In the genomic region with DNA sequence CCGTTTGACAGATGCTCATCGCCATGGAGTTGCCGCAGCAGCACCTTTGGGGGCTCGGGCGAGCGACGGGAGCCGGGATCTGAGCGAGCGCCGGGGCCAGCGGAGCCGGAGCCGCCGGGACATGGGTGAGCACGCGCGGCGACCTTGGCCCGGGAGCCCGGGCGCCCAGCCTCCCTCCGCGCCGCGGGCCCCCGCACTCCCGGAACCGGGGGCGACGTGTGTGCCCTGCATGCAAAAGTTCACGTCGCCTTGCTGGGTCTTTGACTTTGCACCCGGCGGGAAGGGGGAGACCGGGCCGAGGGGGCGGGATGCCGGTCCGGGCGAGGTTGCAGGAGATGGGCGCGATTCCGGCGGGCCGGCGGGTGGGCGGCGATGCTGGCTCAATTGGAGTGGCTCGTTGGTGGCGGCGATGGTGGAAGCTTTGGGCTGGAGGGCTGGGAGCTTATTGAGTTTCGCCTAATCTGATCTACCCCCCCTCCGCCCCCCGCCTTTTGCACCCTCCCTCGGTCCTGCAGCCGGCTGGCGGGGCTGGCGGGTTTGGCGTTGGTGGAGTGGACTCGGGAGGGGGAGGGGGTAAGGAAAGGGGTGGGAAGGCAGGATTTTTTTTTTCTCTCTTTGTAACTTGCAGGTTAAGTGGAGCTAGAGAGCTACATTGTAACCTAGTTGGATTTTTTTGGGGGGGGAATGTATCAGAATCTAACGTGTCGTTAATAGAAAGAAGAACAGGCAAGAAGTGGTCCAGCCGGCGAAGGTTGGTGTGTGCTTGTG, we compare ENCODE assay signal across 8 cellular contexts. TPM values are rescaled to one million over a fixed set of nuclear protein-coding genes. Genes with fewer than 3 reads are reported as not detected.
A peak's percentile ranks its signal among the peaks of the same experiment; 100 is the strongest.
DNase-seq lines count a peak whose midpoint lies in the region; ATAC-seq and TF ChIP-seq lines count a peak whose summit lies in the region.

A gene (plus strand): TSS at position 618 of the 768 bp plus-strand sequence. CDS start 20,459 bp downstream, outside the sequence.

- POLR2A ChIA-PET in AG04450 (lab: Yijun Ruan, JAX) = no interaction called here
- POLR2A ChIA-PET in WTC11 (lab: Charles Lee) = interaction anchor here (0.6 kb wide), 1 partner anchor 22 kb away, joined by 3 read pairs; no protein-coding TSS in a partner anchor

- ATAC-seq in GM18867 (IDR thresholded peaks at IDR 0.05; ENCODE audit: unreplicated experiment) (peak; percentile 31), WTC11 (peak; percentile 5), HG03469 (IDR thresholded peaks at IDR 0.05; ENCODE audit: unreplicated experiment) (no peak)

- H3K36me3 Mint-ChIP-seq in WTC11 = no peaks in the 10 kb centered on the region

- no peak for DNase-seq in AG04450 (ENCODE audit: low read depth, low spot score)
- peak; percentile 49 for DNase-seq in NCI-H1417 treated with DMSO at 0.1 percent for 48 hours (lab: John Stamatoyannopoulos, UW)
- DNase-seq in WTC11 (ENCODE audit: low spot score) = peak; percentile 60
- DNase-seq in lung microvascular endothelial cell (ENCODE audit: low read depth in 2 of 2) = peak; percentile 51 to 53
- peak; percentile 33 to 35 for DNase-seq in stimulated activated CD8-positive, alpha-beta memory T cell treated with anti-CD3 and anti-CD28 coated beads, Interleukin-2, amount 100 ng/mL, for 48 hours (ENCODE audit: low read depth in 2 of 2)

- H3K4me3 ChIP-seq in AG04450 (ENCODE audit: low read depth, low read length) (peak within 1 kb of the TSS; percentile 66), endocrine pancreas (ENCODE audit: control insufficient read depth, insufficient read depth, low read length) (peak within 1 kb of the TSS; percentile 97)

- no peaks in the 10 kb centered on the region for H3K36me3 ChIP-seq in endocrine pancreas (ENCODE audit: control insufficient read depth, insufficient read depth, low read length)

- H3K9me3 ChIP-seq in AG04450 (ENCODE audit: control insufficient read depth, insufficient read depth, low read length) = no peaks in the 10 kb centered on the region; the same call in 1 of the 2 replicates
- no peaks in the 10 kb centered on the region for H3K9me3 ChIP-seq in endocrine pancreas (ENCODE audit: control insufficient read depth, low read length)

- H3K27ac ChIP-seq in AG04450 (ENCODE audit: low read depth, low read length) = no peak within 1 kb of the TSS

- H3K27ac Mint-ChIP-seq in WTC11 = 0 out of 2 replicates have a peak within 1 kb of the TSS, but pooled peaks have one; percentile 57

- peak within 1 kb of the TSS; percentile 60 for H3K9ac ChIP-seq in endocrine pancreas (ENCODE audit: control insufficient read depth, insufficient read depth, low read length)

- CTCF ChIA-PET in AG04450 (lab: Charles Lee) (interaction anchor here (0.7 to 1.2 kb wide), 4 partner anchors 41 to 705 kb away, joined by 3 to 4 read pairs (median 3); no protein-coding TSS in a partner anchor), WTC11 (lab: Charles Lee) (no interaction called here)

- no peak for TF ChIP-seq CTCF in AG04450 (IDR thresholded peaks at IDR 0.05; ENCODE audit: low read depth, low read length)
- no peak for TF ChIP-seq CTCF in WTC11 (IDR thresholded peaks at IDR 0.05)

- peaks cover 9% of the 10 kb centered on the region for H3K4me1 Mint-ChIP-seq in WTC11

- H3K9me3 Mint-ChIP-seq in WTC11 = no peaks in the 10 kb centered on the region

- no peak within 1 kb of the TSS; the same call in 1 of the 2 replicates for H3K4me3 Mint-ChIP-seq in WTC11

- H3K4me1 ChIP-seq in endocrine pancreas (ENCODE audit: control insufficient read depth, insufficient read depth, low read length) = no peaks in the 10 kb centered on the region

- H3K27me3 Mint-ChIP-seq in WTC11 (ENCODE audit: low read depth) = no peaks in the 10 kb centered on the region

- H3K27me3 ChIP-seq in AG04450 (ENCODE audit: control insufficient read depth, insufficient read depth, low read length) (peaks cover 31% of the 10 kb centered on the region), endocrine pancreas (ENCODE audit: control insufficient read depth, insufficient read depth, low read length) (no peaks in the 10 kb centered on the region)

TF ChIP-seq in WTC11, 78 proteins besides CTCF, POLR2A, EP300 and RAD21:
- TF ChIP-seq, protein P1, sequence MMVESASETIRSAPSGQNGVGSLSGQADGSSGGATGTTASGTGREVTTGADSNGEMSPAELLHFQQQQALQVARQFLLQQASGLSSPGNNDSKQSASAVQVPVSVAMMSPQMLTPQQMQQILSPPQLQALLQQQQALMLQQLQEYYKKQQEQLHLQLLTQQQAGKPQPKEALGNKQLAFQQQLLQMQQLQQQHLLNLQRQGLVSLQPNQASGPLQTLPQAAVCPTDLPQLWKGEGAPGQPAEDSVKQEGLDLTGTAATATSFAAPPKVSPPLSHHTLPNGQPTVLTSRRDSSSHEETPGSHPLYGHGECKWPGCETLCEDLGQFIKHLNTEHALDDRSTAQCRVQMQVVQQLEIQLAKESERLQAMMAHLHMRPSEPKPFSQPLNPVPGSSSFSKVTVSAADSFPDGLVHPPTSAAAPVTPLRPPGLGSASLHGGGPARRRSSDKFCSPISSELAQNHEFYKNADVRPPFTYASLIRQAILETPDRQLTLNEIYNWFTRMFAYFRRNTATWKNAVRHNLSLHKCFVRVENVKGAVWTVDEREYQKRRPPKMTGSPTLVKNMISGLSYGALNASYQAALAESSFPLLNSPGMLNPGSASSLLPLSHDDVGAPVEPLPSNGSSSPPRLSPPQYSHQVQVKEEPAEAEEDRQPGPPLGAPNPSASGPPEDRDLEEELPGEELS (CRISPR knock-in tag; IDR thresholded peaks at IDR 0.05) = 0 out of 2 replicates have a peak, but pooled peaks have one; percentile 20
- no peak for TF ChIP-seq ZNF416 (CRISPR knock-in tag; IDR thresholded peaks at IDR 0.05)

RNA-seq across cellular contexts. Expression of the gene that starts here (rescaled TPM):
- 0.60 and 0.71 TPM in 2 replicates for polyA plus RNA-seq in AG04450 (2011; rRNA removed)
- polyA minus RNA-seq in AG04450 (2011; rRNA and poly(A)+ RNA removed) = 1.1 and 1.9 TPM in 2 replicates
- total RNA-seq in WTC11 (2021) (5.9 to 9.6 TPM (median 6.3 TPM) in 3 replicates), lung microvascular endothelial cell (1.1 and 1.6 TPM in 2 replicates)
